In genomic region chr13:100880166-100880565, GRCh38 we compare ENCODE assay signal across 6 cellular contexts.
"Had no signal": no experiment of that assay in that cellular context is flagged by ENCODE, and none has a peak within 500 bp of the region (broad histone marks: within the 10 kb centered on the region; RNA-seq: fewer than 3 reads in every experiment).

No MANE protein-coding gene starts in this region.

- H3K27ac Mint-ChIP-seq: H9 had no signal

- H3K4me3 ChIP-seq: GM23248, K562 had no signal

- ATAC-seq: K562 had no signal

- DNase-seq: GM23248, H9, HCEC 1CT, IMR-90, KG1 had no signal

- H3K4me3 Mint-ChIP-seq: H9 had no signal
